ENCODE assay signal across 10 cellular contexts in genomic region chr7:66697451-66698438, GRCh38. TPM values are rescaled to one million over a fixed set of nuclear protein-coding genes. Genes with fewer than 3 reads are reported as not detected.
DNase-seq lines count a peak whose midpoint lies in the region; TF ChIP-seq lines count a peak whose summit lies in the region.
"Had no signal": no experiment of that assay in that cellular context is flagged by ENCODE, and none has a peak within 500 bp of the region (broad histone marks: within the 10 kb centered on the region; RNA-seq: fewer than 3 reads in every experiment).

No MANE protein-coding gene starts in this region.

- no peak overlapping the region for H3K27ac ChIP-seq in SK-N-SH (ENCODE audit: low read depth in 2 of 2, low read length in 1 of 2)
- H3K27ac ChIP-seq in effector memory CD4-positive, alpha-beta T cell (ENCODE audit: insufficient read depth, low read length, poor library complexity, severe bottlenecking) = no peak overlapping the region

- WGBS in SK-N-SH (ENCODE audit: low lambda C conversion rate) = 57% methylated on average over 14 of the region's 20 CpGs

- H3K27me3 ChIP-seq in SK-N-SH (ENCODE audit: insufficient read depth) = no peaks in the 10 kb centered on the region
- no peaks in the 10 kb centered on the region for H3K27me3 ChIP-seq in effector memory CD4-positive, alpha-beta T cell (replicated peaks; ENCODE audit: control insufficient read depth, insufficient read depth, low read length, poor library complexity, severe bottlenecking)

- H3K9me3 Mint-ChIP-seq in osteocyte (ENCODE audit: unreplicated experiment) = no peaks in the 10 kb centered on the region

- H3K27me3 Mint-ChIP-seq in osteocyte (ENCODE audit: unreplicated experiment) = no peaks in the 10 kb centered on the region

- H3K79me2 ChIP-seq in SK-N-SH (ENCODE audit: insufficient read depth) = no peaks in the 10 kb centered on the region

- H3K9me3 ChIP-seq in SK-N-SH = no peaks in the 10 kb centered on the region
- no peaks in the 10 kb centered on the region for H3K9me3 ChIP-seq in effector memory CD4-positive, alpha-beta T cell (ENCODE audit: control insufficient read depth, low read length)

- H3K4me1 ChIP-seq in SK-N-SH (ENCODE audit: control insufficient read depth in 1 of 2, insufficient read depth in 2 of 2, low read depth in 1 of 2, low read length in 1 of 2) = peaks cover 0 to 5% of the 10 kb centered on the region in 2 experiments; a peak in 1 of 4 replicates
- H3K4me1 ChIP-seq in effector memory CD4-positive, alpha-beta T cell (ENCODE audit: control insufficient read depth, insufficient read depth, low read length, poor library complexity, severe bottlenecking) = no peaks in the 10 kb centered on the region

- H3K4me1 Mint-ChIP-seq in osteocyte (ENCODE audit: unreplicated experiment) = peaks cover 5% of the 10 kb centered on the region

- no peak overlapping the region for H2AFZ ChIP-seq in SK-N-SH (ENCODE audit: low read depth)

- no peak overlapping the region for H3K9ac ChIP-seq in SK-N-SH

- H3K27ac Mint-ChIP-seq in osteocyte (ENCODE audit: unreplicated experiment) = no peak overlapping the region

- H3K4me3 Mint-ChIP-seq in osteocyte (ENCODE audit: unreplicated experiment) = no peak overlapping the region

- POLR2A ChIA-PET in SK-N-SH (lab: Yijun Ruan, JAX) = no interaction called here

- TF ChIP-seq EP300 in SK-N-SH (IDR thresholded peaks at IDR 0.05; ENCODE audit: borderline replicate concordance in 1 of 2, low read depth in 1 of 2, low read length in 1 of 2) = no peak

- H3K4me3 ChIP-seq in SK-N-SH (ENCODE audit: low read depth in 2 of 2, low read length in 1 of 2) = no peak overlapping the region
- H3K4me3 ChIP-seq in effector memory CD4-positive, alpha-beta T cell (ENCODE audit: insufficient read depth, low read depth, low read length, poor library complexity, severe bottlenecking) = no peak overlapping the region

- no peak for TF ChIP-seq CTCF in SK-N-SH (IDR thresholded peaks at IDR 0.05)
- no peak for TF ChIP-seq CTCF in osteocyte (IDR thresholded peaks at IDR 0.05)

- peak; percentile 76 for DNase-seq in EL
- DNase-seq in SK-N-SH = peak; percentile 21
- peak; percentile 51 for DNase-seq in fibroblast of the conjunctiva (ENCODE audit: low read depth)
- DNase-seq in osteocyte (ENCODE audit: extremely low spot score, unreplicated experiment) = peak; percentile 72
- no peak for DNase-seq in OCI-M2 (lab: John Stamatoyannopoulos, UW; ENCODE audit: unreplicated experiment)
- DNase-seq in NCI-H146 (lab: John Stamatoyannopoulos, UW) = no peak
- no peak for DNase-seq in effector memory CD4-positive, alpha-beta T cell
- DNase-seq in HUDEP-2 (lab: John Stamatoyannopoulos, UW; ENCODE audit: unreplicated experiment in 76 of 76) = no peak
- DNase-seq: activated gamma-delta T cell; stimulated activated CD4-positive, alpha-beta T cell treated with anti-CD3 and anti-CD28 coated beads, Interleukin-4, amount 100 ng/mL, for 24 hours had no signal

- peaks cover 15% of the 10 kb centered on the region for H3F3A ChIP-seq in SK-N-SH (replicated peaks; ENCODE audit: insufficient read depth)

- H3K36me3 ChIP-seq in SK-N-SH (replicated peaks in 1 of 2; ENCODE audit: control insufficient read depth in 1 of 2, insufficient read depth in 2 of 2, low read length in 1 of 2) = peaks cover 2 to 4% of the 10 kb centered on the region in 2 experiments
- H3K36me3 ChIP-seq in effector memory CD4-positive, alpha-beta T cell (ENCODE audit: control insufficient read depth, insufficient read depth, low read length) = no peaks in the 10 kb centered on the region

- peaks cover 13% of the 10 kb centered on the region for H3K36me3 Mint-ChIP-seq in osteocyte (ENCODE audit: unreplicated experiment)

- no peak overlapping the region for H3K4me2 ChIP-seq in SK-N-SH

- no peak for TF ChIP-seq RAD21 in SK-N-SH (IDR thresholded peaks at IDR 0.05; ENCODE audit: low read length)

- H3K9me2 ChIP-seq in SK-N-SH = no peaks in the 10 kb centered on the region

- H4K20me1 ChIP-seq in SK-N-SH (ENCODE audit: insufficient read depth) = no peaks in the 10 kb centered on the region

- CTCF ChIA-PET in SK-N-SH (lab: Yijun Ruan, JAX) = no interaction called here

TF ChIP-seq in SK-N-SH, 30 proteins besides CTCF, POLR2A, EP300 and RAD21:
- TF ChIP-seq USF2 (IDR thresholded peaks at IDR 0.05; ENCODE audit: borderline replicate concordance, low read depth, low read length) (no peak), JUND (IDR thresholded peaks at IDR 0.05) (no peak), MAX (IDR thresholded peaks at IDR 0.05; ENCODE audit: low read depth) (peak; percentile 52; the same call in 1 of the 2 replicates), RFX5 (IDR thresholded peaks at IDR 0.05; ENCODE audit: low read length) (no peak), GATA2 (CRISPR knock-in tag; IDR thresholded peaks at IDR 0.05) (no peak), TCF12 (IDR thresholded peaks at IDR 0.05) (0 out of 2 replicates have a peak, but pooled peaks have one; percentile 33), IRF3 (IDR thresholded peaks at IDR 0.05; ENCODE audit: low read depth, low read length) (no peak), TAF1 (IDR thresholded peaks at IDR 0.05; ENCODE audit: borderline replicate concordance, low read depth, low read length) (no peak), GABPA (IDR thresholded peaks at IDR 0.05; ENCODE audit: low read depth) (no peak), RCOR1 (IDR thresholded peaks at IDR 0.05; ENCODE audit: low read length) (no peak), USF1 (IDR thresholded peaks at IDR 0.05; ENCODE audit: borderline replicate concordance, low read depth) (no peak), EZH2phosphoT487 (IDR thresholded peaks at IDR 0.05; ENCODE audit: borderline replicate concordance, low read depth) (no peak), NFIC (IDR thresholded peaks at IDR 0.05; ENCODE audit: borderline replicate concordance) (peak; percentile 43; the same call in 1 of the 2 replicates), YY1 (IDR thresholded peaks at IDR 0.05; ENCODE audit: low read depth) (no peak), CHD2 (IDR thresholded peaks at IDR 0.05; ENCODE audit: low read length, partially characterized antibody) (no peak), FOSL2 (IDR thresholded peaks at IDR 0.05; ENCODE audit: borderline replicate concordance, low read depth) (peak; percentile 41; the same call in 1 of the 2 replicates), PBX3 (IDR thresholded peaks at IDR 0.05) (peak; percentile 68), NRF1 (IDR thresholded peaks at IDR 0.05; ENCODE audit: low read depth, low read length) (no peak), SIN3A (IDR thresholded peaks at IDR 0.05; ENCODE audit: borderline replicate concordance, low read depth, low read length) (0 out of 2 replicates have a peak, but pooled peaks have one; percentile 27)

RNA-seq across cellular contexts. Expression of gene RABGEF1, which starts 42.8 kb away (rescaled TPM):
- 25.6 and 32.4 TPM in 2 replicates for polyA plus RNA-seq in SK-N-SH (2012; rRNA removed)
- 28.9 and 29.1 TPM in 2 replicates for polyA plus RNA-seq in SK-N-SH (2012; cell fraction: cytosol; rRNA removed)
- 56.5 and 68.8 TPM in 2 replicates for polyA plus RNA-seq in SK-N-SH (2012; cell fraction: nucleus; rRNA removed)
- 25.3 and 25.9 TPM in 2 replicates for total RNA-seq in osteocyte

Comparison
In these comparisons a context has a peak if more than half of its experiments do, and no peak if none do; other contexts are left out.
1. DNase-seq: peak in EL (single experiment), SK-N-SH (single experiment), fibroblast of the conjunctiva (single experiment) and osteocyte (single experiment); none in OCI-M2 (single experiment), NCI-H146 (single experiment), effector memory CD4-positive, alpha-beta T cell (0 of 3) and HUDEP-2 (0 of 76).